In the genomic region with DNA sequence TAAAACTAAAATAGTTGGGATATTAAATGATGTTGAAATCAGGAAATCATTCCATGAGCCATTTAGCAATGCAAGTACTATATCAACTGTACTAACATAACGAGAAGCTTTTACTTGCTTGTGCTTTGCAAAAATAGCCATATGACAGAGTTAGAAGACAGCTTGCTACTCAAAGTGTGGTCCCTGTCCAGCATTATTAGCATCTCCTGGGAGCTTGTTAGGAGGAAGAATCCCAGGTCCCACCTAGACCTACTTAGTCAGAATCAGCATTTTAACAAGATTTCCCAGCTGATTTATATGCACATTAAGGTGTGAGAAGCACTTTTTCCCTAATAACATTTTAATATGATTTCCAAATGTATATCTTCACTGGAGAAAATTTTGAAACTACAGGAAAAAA, we compare ENCODE assay signal across 20 cellular contexts.
"Had no signal": no experiment of that assay in that cellular context is flagged by ENCODE, and none has a peak within 500 bp of the region (broad histone marks: within the 10 kb centered on the region; RNA-seq: fewer than 3 reads in every experiment).

No MANE protein-coding gene starts in this region.

- H3K36me3 Mint-ChIP-seq: WTC11 had no signal

- H3K27me3 ChIP-seq: adrenal gland, breast epithelium, esophagus squamous epithelium, thyroid gland had no signal

- H3K27ac Mint-ChIP-seq: activated CD4-positive, alpha-beta memory T cell treated with anti-CD3 and anti-CD28 coated beads for 36 hours; activated naive CD4-positive, alpha-beta T cell treated with anti-CD3 and anti-CD28 coated beads, Interleukin-2, amount 10 ng/mL, durations not matched to agents 7 days and 5 days; dendritic cell treated with granulocyte-macrophage colony-stimulating factor and Interleukin-4, amounts not matched to agents 40 ng/mL and 50 ng/mL, for 4 days; T-helper 2 cell treated with Interferon-gamma antibody and Interleukin-4, amounts not matched to agents 5 μg/mL and 100 μg/mL, for 36 hours; WTC11 had no signal

- H3K27ac ChIP-seq: adrenal gland, breast epithelium, esophagus squamous epithelium, thyroid gland had no signal

- H3K4me3 ChIP-seq: adrenal gland, breast epithelium, esophagus squamous epithelium, mucosa of descending colon, thyroid gland had no signal

- DNase-seq: activated CD4-positive, alpha-beta memory T cell treated with anti-CD3 and anti-CD28 coated beads for 36 hours; activated CD4-positive, alpha-beta T cell treated with anti-CD3 and anti-CD28 coated beads for 4 hours; activated naive CD4-positive, alpha-beta T cell treated with anti-CD3 and anti-CD28 coated beads, Interleukin-2, amount 10 ng/mL, durations not matched to agents 7 days and 5 days; activated T-cell treated with anti-CD3 and anti-CD28 coated beads, Interleukin-2, amount 50 U/mL, for 24 hours; adrenal gland; effector memory CD4-positive, alpha-beta T cell; esophagus squamous epithelium; left cardiac atrium; mesenchymal stem cell; mucosa of descending colon; naive B cell; stimulated activated CD4-positive, alpha-beta T cell treated with anti-CD3 and anti-CD28 coated beads, Interleukin-4, amount 100 ng/mL, for 4 hours; stimulated activated naive CD4-positive, alpha-beta T cell; thyroid gland had no signal

- H3K4me3 Mint-ChIP-seq: activated CD4-positive, alpha-beta memory T cell treated with anti-CD3 and anti-CD28 coated beads for 36 hours; dendritic cell treated with granulocyte-macrophage colony-stimulating factor and Interleukin-4, amounts not matched to agents 40 ng/mL and 50 ng/mL, for 4 days; WTC11 had no signal

- H3K36me3 ChIP-seq: adrenal gland, breast epithelium, esophagus squamous epithelium, thyroid gland had no signal

- H3K27me3 Mint-ChIP-seq: activated CD4-positive, alpha-beta memory T cell treated with anti-CD3 and anti-CD28 coated beads for 36 hours; activated naive CD4-positive, alpha-beta T cell treated with anti-CD3 and anti-CD28 coated beads, Interleukin-2, amount 10 ng/mL, durations not matched to agents 7 days and 5 days; activated T-cell treated with anti-CD3 and anti-CD28 coated beads, Interleukin-2, amount 50 U/mL, for 24 hours; dendritic cell treated with granulocyte-macrophage colony-stimulating factor and Interleukin-4, amounts not matched to agents 40 ng/mL and 50 ng/mL, for 4 days; naive B cell had no signal

- H3K9me3 Mint-ChIP-seq: activated CD4-positive, alpha-beta memory T cell treated with anti-CD3 and anti-CD28 coated beads for 36 hours; activated T-cell treated with anti-CD3 and anti-CD28 coated beads, Interleukin-2, amount 50 U/mL, for 24 hours; dendritic cell treated with granulocyte-macrophage colony-stimulating factor and Interleukin-4, amounts not matched to agents 40 ng/mL and 50 ng/mL, for 4 days; WTC11 had no signal

- H3K4me1 ChIP-seq: breast epithelium had no signal

- FAIRE-seq: astrocyte had no signal

- H3K9me3 ChIP-seq: adrenal gland, breast epithelium, esophagus squamous epithelium, mucosa of descending colon, thyroid gland had no signal

- ATAC-seq: left cardiac atrium, mucosa of descending colon, sciatic nerve, WTC11 had no signal
